In the genomic region with DNA sequence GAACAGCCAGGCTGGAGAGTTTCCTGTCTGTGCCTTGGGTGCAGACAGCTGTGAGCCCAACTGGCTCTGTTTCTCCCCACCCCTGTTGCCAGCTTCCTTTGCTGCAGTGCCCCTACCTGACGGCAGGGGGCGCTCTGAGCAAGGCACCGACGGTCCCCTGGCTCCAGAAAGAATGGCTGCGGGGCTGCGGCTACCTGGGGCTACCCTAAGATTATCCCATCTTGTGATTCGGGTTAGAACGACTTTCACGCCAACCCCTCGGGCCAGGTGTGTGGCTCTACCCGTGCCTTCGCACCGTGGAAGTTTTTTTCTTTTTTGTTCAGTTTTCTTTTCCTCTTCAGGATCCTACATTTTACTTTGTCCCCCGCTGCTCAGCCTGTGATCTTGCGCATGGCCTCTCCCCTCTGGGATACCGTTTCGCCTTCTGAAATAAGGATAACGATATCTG, we compare ENCODE assay signal across 8 cellular contexts. TPM values are rescaled to one million over a fixed set of nuclear protein-coding genes. Genes with fewer than 3 reads are reported as not detected.
DNase-seq lines count a peak whose midpoint lies in the region; ATAC-seq and TF ChIP-seq lines count a peak whose summit lies in the region.

No MANE protein-coding gene starts in this region.

- TF ChIP-seq CTCF in GM10266 (IDR thresholded peaks at IDR 0.05; ENCODE audit: control insufficient read depth, insufficient read depth, low read depth, missing control alignments) (peak; percentile 100), hepatocyte (IDR thresholded peaks at IDR 0.05; ENCODE audit: poor library complexity) (peak; percentile 91), smooth muscle cell (IDR thresholded peaks at IDR 0.05; ENCODE audit: borderline replicate concordance, insufficient read depth, poor library complexity, severe bottlenecking) (peak; percentile 97)

- peak; percentile 82 for DNase-seq in GM10266 (ENCODE audit: extremely low spot score)
- peak; percentile 35 for DNase-seq in NCI-H1105 (lab: John Stamatoyannopoulos, UW)
- DNase-seq in T-helper 22 cell (ENCODE audit: low read depth), result peak; percentile 34
- DNase-seq in anterior cingulate cortex (lab: John Stamatoyannopoulos, UW), result peak in 52 of 58 donors; percentile 13 to 85 (median 50)
- peak; percentile 71 for DNase-seq in hepatocyte (ENCODE audit: low spot score)
- peak; percentile 19 for DNase-seq in smooth muscle cell (lab: John Stamatoyannopoulos, UW; ENCODE audit: unreplicated experiment)

- no peak for ATAC-seq in GM19324 (IDR thresholded peaks at IDR 0.05; ENCODE audit: low FRiP score, unreplicated experiment)
- ATAC-seq in HG03432 (IDR thresholded peaks at IDR 0.05; ENCODE audit: unreplicated experiment), result no peak

- no peaks in the 10 kb centered on the region for H3K4me1 ChIP-seq in hepatocyte (ENCODE audit: insufficient read depth)
- H3K4me1 ChIP-seq in smooth muscle cell (ENCODE audit: low read depth), result no peaks in the 10 kb centered on the region

- H3K4me2 ChIP-seq in hepatocyte, result no peak overlapping the region
- no peak overlapping the region for H3K4me2 ChIP-seq in smooth muscle cell

- H4K20me1 ChIP-seq in hepatocyte (ENCODE audit: insufficient read depth, poor library complexity, severe bottlenecking) (no peaks in the 10 kb centered on the region), smooth muscle cell (ENCODE audit: low read depth) (no peaks in the 10 kb centered on the region)

- H3K36me3 ChIP-seq in hepatocyte (replicated peaks; ENCODE audit: insufficient read depth, low read depth) (no peaks in the 10 kb centered on the region), smooth muscle cell (ENCODE audit: low read depth) (no peaks in the 10 kb centered on the region)

- H3K9me2 ChIP-seq in hepatocyte (replicated peaks; ENCODE audit: insufficient read depth), result no peaks in the 10 kb centered on the region

- no peaks in the 10 kb centered on the region for H3K27me3 ChIP-seq in hepatocyte
- H3K27me3 ChIP-seq in smooth muscle cell (ENCODE audit: low read depth), result no peaks in the 10 kb centered on the region

- H3K4me3 ChIP-seq in hepatocyte (no peak overlapping the region), smooth muscle cell (no peak overlapping the region)

- H3F3A ChIP-seq in smooth muscle cell (ENCODE audit: low read depth), result no peaks in the 10 kb centered on the region

- H2AFZ ChIP-seq in hepatocyte, result no peak overlapping the region
- H2AFZ ChIP-seq in smooth muscle cell (ENCODE audit: low read depth), result no peak overlapping the region

- H3K27ac ChIP-seq in hepatocyte, result no peak overlapping the region
- H3K27ac ChIP-seq in smooth muscle cell (ENCODE audit: low read depth), result no peak overlapping the region

- H3K9ac ChIP-seq in smooth muscle cell (ENCODE audit: low read depth), result no peak overlapping the region

- 42% methylated on average over 18 of the region's 18 CpGs for WGBS in hepatocyte (ENCODE audit: low lambda C conversion rate, missing lambda C conversion rate)
- 36% methylated on average over 18 of the region's 18 CpGs for WGBS in smooth muscle cell (ENCODE audit: low lambda C conversion rate)

- H3K9me3 ChIP-seq in hepatocyte (ENCODE audit: low read depth) (no peaks in the 10 kb centered on the region), smooth muscle cell (replicated peaks; ENCODE audit: low read depth) (no peaks in the 10 kb centered on the region)

- no peaks in the 10 kb centered on the region for H3K79me2 ChIP-seq in hepatocyte
- H3K79me2 ChIP-seq in smooth muscle cell (ENCODE audit: low read depth), result no peaks in the 10 kb centered on the region

RNA-seq across cellular contexts. Expression of gene AAR2, which starts 33.4 kb away (rescaled TPM):
- total RNA-seq in hepatocyte (26.7 and 29.4 TPM in 2 replicates), smooth muscle cell (25.9 and 26.6 TPM in 2 replicates)
- polyA plus RNA-seq in hepatocyte (34.6 and 36.7 TPM in 2 replicates), smooth muscle cell (37.5 and 39.9 TPM in 2 replicates)

RNA-seq across cellular contexts. Expression of gene EPB41L1, which starts 48.4 kb away (rescaled TPM):
- total RNA-seq in hepatocyte, result 32.6 and 36.4 TPM in 2 replicates
- polyA plus RNA-seq in hepatocyte, result 21.4 and 25.2 TPM in 2 replicates
- 18.0 and 29.4 TPM in 2 replicates for total RNA-seq in smooth muscle cell
- polyA plus RNA-seq in smooth muscle cell, result 14.8 and 20.4 TPM in 2 replicates

Comparison
In these comparisons a context has a peak if more than half of its experiments do, and no peak if none do; other contexts are left out.
1. DNase-seq: peak in every context shown above with its lines; median percentile 82 in GM10266; 71 in hepatocyte; 50 in anterior cingulate cortex; 35 in NCI-H1105; 34 in T-helper 22 cell; 19 in smooth muscle cell.